In the genomic region with DNA sequence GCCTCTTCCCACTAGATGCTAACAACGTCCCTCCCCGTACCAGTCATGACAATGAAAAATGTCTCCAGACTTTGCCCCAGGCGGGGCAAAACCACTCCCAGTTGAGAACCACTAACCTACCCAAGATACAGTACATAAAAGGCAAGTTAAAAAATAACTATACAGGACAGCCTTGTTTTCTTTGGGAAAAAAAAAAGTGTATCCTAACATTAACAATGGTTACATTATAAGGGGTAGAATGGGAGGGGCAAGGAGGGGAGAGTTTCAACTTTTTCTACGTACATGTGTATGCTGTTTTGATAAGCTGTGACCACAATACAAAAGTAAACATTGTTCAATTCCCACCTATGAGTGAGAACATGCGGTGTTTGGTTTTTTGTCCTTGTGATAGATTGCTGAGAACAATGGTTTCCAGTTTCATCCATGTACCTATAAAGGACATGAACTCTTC, we compare ENCODE assay signal across 1 cellular context.
TF ChIP-seq lines count a peak whose summit lies in the region.

No MANE protein-coding gene starts in this region.

TF ChIP-seq in HepG2, 621 proteins besides CTCF, POLR2A, EP300 and RAD21 (continued from another document and continues in another):
- peak; percentile 84 for TF ChIP-seq GATAD2A (CRISPR knock-in tag; IDR thresholded peaks at IDR 0.05)
- TF ChIP-seq BRD4 (CRISPR knock-in tag; IDR thresholded peaks at IDR 0.05) = no peak
- no peak for TF ChIP-seq HDAC1 (CRISPR knock-in tag; IDR thresholded peaks at IDR 0.05)
- 0 out of 4 replicates have a peak, but pooled peaks of 1 of the 2 experiments have one; percentile 12 for TF ChIP-seq NR2F1 (CRISPR knock-in tag; IDR thresholded peaks at IDR 0.05)
- TF ChIP-seq FOXP4 (CRISPR knock-in tag; IDR thresholded peaks at IDR 0.05) = peak; percentile 90
- peak; percentile 70; the same call in 1 of the 2 replicates for TF ChIP-seq FOXJ3 (CRISPR knock-in tag; IDR thresholded peaks at IDR 0.05; ENCODE audit: borderline replicate concordance)
- TF ChIP-seq ZBTB10 (CRISPR knock-in tag; IDR thresholded peaks at IDR 0.05; ENCODE audit: borderline replicate concordance) = no peak
- TF ChIP-seq ZNF329 (CRISPR knock-in tag; IDR thresholded peaks at IDR 0.05; ENCODE audit: low read depth) = no peak
- no peak for TF ChIP-seq ZNF775 (CRISPR knock-in tag; IDR thresholded peaks at IDR 0.05; ENCODE audit: borderline replicate concordance)
- TF ChIP-seq BCL6 (CRISPR knock-in tag; IDR thresholded peaks at IDR 0.05) = peak; percentile 37
- peak; percentile 81 for TF ChIP-seq NCOA2 (CRISPR knock-in tag; IDR thresholded peaks at IDR 0.05)
- no peak for TF ChIP-seq SOX6 (IDR thresholded peaks at IDR 0.05)
- TF ChIP-seq SOX6 (CRISPR knock-in tag; IDR thresholded peaks at IDR 0.05) = peak; percentile 95
- TF ChIP-seq ZNF318 (CRISPR knock-in tag; IDR thresholded peaks at IDR 0.05) = no peak
- no peak for TF ChIP-seq TSC22D2 (CRISPR knock-in tag; IDR thresholded peaks at IDR 0.05; ENCODE audit: borderline replicate concordance)
- no peak for TF ChIP-seq ZNF777 (CRISPR knock-in tag; IDR thresholded peaks at IDR 0.05)
- TF ChIP-seq FOSL2 (CRISPR knock-in tag; IDR thresholded peaks at IDR 0.05) = peak; percentile 44; the same call in 1 of the 2 replicates
- TF ChIP-seq HOXA5 (CRISPR knock-in tag; IDR thresholded peaks at IDR 0.05) = peak; percentile 96
- no peak for TF ChIP-seq NR0B2 (CRISPR knock-in tag; IDR thresholded peaks at IDR 0.05)
- TF ChIP-seq KDM1A (CRISPR knock-in tag; IDR thresholded peaks at IDR 0.05) = no peak
- TF ChIP-seq TOPORS (CRISPR knock-in tag; IDR thresholded peaks at IDR 0.05) = no peak
- TF ChIP-seq SRSF4 (IDR thresholded peaks at IDR 0.05; ENCODE audit: low read depth, low read length, poor library complexity, severe bottlenecking) = no peak
- TF ChIP-seq CBFB (CRISPR knock-in tag; IDR thresholded peaks at IDR 0.05) = peak; percentile 84
- TF ChIP-seq, protein P1, sequence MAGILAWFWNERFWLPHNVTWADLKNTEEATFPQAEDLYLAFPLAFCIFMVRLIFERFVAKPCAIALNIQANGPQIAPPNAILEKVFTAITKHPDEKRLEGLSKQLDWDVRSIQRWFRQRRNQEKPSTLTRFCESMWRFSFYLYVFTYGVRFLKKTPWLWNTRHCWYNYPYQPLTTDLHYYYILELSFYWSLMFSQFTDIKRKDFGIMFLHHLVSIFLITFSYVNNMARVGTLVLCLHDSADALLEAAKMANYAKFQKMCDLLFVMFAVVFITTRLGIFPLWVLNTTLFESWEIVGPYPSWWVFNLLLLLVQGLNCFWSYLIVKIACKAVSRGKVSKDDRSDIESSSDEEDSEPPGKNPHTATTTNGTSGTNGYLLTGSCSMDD (CRISPR knock-in tag; IDR thresholded peaks at IDR 0.05) = no peak
- TF ChIP-seq ZNF773 (CRISPR knock-in tag; IDR thresholded peaks at IDR 0.05; ENCODE audit: borderline replicate concordance) = no peak
- TF ChIP-seq ZNF546 (CRISPR knock-in tag; conservative IDR thresholded peaks at IDR 0.05) = no peak
- TF ChIP-seq, protein P2, sequence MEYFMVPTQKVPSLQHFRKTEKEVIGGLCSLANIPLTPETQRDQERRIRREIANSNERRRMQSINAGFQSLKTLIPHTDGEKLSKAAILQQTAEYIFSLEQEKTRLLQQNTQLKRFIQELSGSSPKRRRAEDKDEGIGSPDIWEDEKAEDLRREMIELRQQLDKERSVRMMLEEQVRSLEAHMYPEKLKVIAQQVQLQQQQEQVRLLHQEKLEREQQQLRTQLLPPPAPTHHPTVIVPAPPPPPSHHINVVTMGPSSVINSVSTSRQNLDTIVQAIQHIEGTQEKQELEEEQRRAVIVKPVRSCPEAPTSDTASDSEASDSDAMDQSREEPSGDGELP (IDR thresholded peaks at IDR 0.05; ENCODE audit: borderline replicate concordance, low read depth) = no peak
- TF ChIP-seq ZNF432 (CRISPR knock-in tag; IDR thresholded peaks at IDR 0.05; ENCODE audit: borderline replicate concordance) = no peak
- peak; percentile 98 for TF ChIP-seq SOX5 (CRISPR knock-in tag; IDR thresholded peaks at IDR 0.05; ENCODE audit: borderline replicate concordance)
- TF ChIP-seq TCF7 (IDR thresholded peaks at IDR 0.05; ENCODE audit: low read depth) = peak; percentile 63
- no peak for TF ChIP-seq ZNF766 (CRISPR knock-in tag; IDR thresholded peaks at IDR 0.05; ENCODE audit: borderline replicate concordance)
- TF ChIP-seq, protein P3, sequence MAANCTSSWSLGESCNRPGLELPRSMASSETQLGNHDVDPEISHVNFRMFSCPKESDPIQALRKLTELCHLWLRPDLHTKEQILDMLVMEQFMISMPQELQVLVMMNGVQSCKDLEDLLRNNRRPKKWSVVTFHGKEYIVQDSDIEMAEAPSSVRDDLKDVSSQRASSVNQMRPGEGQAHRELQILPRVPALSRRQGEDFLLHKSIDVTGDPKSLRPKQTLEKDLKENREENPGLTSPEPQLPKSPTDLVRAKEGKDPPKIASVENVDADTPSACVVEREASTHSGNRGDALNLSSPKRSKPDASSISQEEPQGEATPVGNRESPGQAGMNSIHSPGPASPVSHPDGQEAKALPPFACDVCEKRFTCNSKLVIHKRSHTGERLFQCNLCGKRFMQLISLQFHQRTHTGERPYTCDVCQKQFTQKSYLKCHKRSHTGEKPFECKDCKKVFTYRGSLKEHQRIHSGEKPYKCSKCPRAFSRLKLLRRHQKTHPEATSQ (CRISPR knock-in tag; IDR thresholded peaks at IDR 0.05; ENCODE audit: borderline replicate concordance) = no peak
- TF ChIP-seq SP5 (CRISPR knock-in tag; IDR thresholded peaks at IDR 0.05; ENCODE audit: borderline replicate concordance, low read depth) = peak; percentile 96
- TF ChIP-seq FOXK2 (IDR thresholded peaks at IDR 0.05) = peak; percentile 78
- TF ChIP-seq PHF5A (CRISPR knock-in tag; IDR thresholded peaks at IDR 0.05; ENCODE audit: low read depth, unreplicated experiment) = peak; percentile 31
- peak; percentile 88 for TF ChIP-seq ZNF644 (CRISPR knock-in tag; IDR thresholded peaks at IDR 0.05; ENCODE audit: low read depth)
- TF ChIP-seq SIX4 (CRISPR knock-in tag; IDR thresholded peaks at IDR 0.05) = peak; percentile 78
- TF ChIP-seq ZSCAN21 (CRISPR knock-in tag; IDR thresholded peaks at IDR 0.05; ENCODE audit: borderline replicate concordance) = no peak
- TF ChIP-seq IKZF1 (IDR thresholded peaks at IDR 0.05) = no peak
- TF ChIP-seq, protein P4, sequence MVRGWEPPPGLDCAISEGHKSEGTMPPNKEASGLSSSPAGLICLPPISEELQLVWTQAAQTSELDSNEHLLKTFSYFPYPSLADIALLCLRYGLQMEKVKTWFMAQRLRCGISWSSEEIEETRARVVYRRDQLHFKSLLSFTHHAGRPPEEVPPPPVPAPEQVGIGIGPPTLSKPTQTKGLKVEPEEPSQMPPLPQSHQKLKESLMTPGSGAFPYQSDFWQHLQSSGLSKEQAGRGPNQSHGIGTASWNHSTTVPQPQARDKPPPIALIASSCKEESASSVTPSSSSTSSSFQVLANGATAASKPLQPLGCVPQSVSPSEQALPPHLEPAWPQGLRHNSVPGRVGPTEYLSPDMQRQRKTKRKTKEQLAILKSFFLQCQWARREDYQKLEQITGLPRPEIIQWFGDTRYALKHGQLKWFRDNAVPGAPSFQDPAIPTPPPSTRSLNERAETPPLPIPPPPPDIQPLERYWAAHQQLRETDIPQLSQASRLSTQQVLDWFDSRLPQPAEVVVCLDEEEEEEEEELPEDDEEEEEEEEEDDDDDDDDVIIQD (CRISPR knock-in tag; IDR thresholded peaks at IDR 0.05; ENCODE audit: low read depth) = peak; percentile 89; the same call in 1 of the 2 replicates
- no peak for TF ChIP-seq ZNF562 (CRISPR knock-in tag; IDR thresholded peaks at IDR 0.05; ENCODE audit: borderline replicate concordance)
- TF ChIP-seq RXRA (CRISPR knock-in tag; IDR thresholded peaks at IDR 0.05) = no peak
- TF ChIP-seq ZNF20 (CRISPR knock-in tag; IDR thresholded peaks at IDR 0.05) = no peak
- TF ChIP-seq, protein P5, sequence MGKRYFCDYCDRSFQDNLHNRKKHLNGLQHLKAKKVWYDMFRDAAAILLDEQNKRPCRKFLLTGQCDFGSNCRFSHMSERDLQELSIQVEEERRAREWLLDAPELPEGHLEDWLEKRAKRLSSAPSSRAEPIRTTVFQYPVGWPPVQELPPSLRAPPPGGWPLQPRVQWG (CRISPR knock-in tag; IDR thresholded peaks at IDR 0.05; ENCODE audit: borderline replicate concordance, low read depth) = no peak
